In genomic region chr2:140200307-140200706, GRCh38 we compare ENCODE assay signal across 32 cellular contexts.
"Had no signal": no experiment of that assay in that cellular context is flagged by ENCODE, and none has a peak within 500 bp of the region (broad histone marks: within the 10 kb centered on the region; RNA-seq: fewer than 3 reads in every experiment).

No MANE protein-coding gene starts in this region.

- H3K27ac ChIP-seq: ascending aorta, breast epithelium, cardiac muscle cell, coronary artery, dorsolateral prefrontal cortex, gastrocnemius medialis, heart left ventricle had no signal

- H3K9me3 ChIP-seq: ascending aorta, breast epithelium, gastrocnemius medialis had no signal

- H3K27me3 ChIP-seq: ascending aorta, breast epithelium, cardiac muscle cell, dorsolateral prefrontal cortex, gastrocnemius medialis, heart left ventricle had no signal

- ATAC-seq: activated CD4-positive, alpha-beta T cell treated with anti-CD3 and anti-CD28 coated beads for 36 hours; activated CD8-positive, alpha-beta memory T cell treated with anti-CD3 and anti-CD28 coated beads, Interleukin-2, amount 10 ng/mL, durations not matched to agents 7 days and 5 days; activated CD8-positive, alpha-beta T cell treated with anti-CD3 and anti-CD28 coated beads, Interleukin-2, amount 10 ng/mL, durations not matched to agents 7 days and 5 days; activated naive CD4-positive, alpha-beta T cell treated with anti-CD3 and anti-CD28 coated beads, Interleukin-2, amount 50 U/mL, for 72 hours; esophagus mucosa; gastrocnemius medialis; heart left ventricle had no signal

- H3K27ac Mint-ChIP-seq: activated CD4-positive, alpha-beta memory T cell treated with anti-CD3 and anti-CD28 coated beads for 36 hours; activated CD4-positive, alpha-beta T cell treated with anti-CD3 and anti-CD28 coated beads for 36 hours; activated CD4-positive, alpha-beta T cell treated with anti-CD3 and anti-CD28 coated beads, Interleukin-2, amount 10 ng/mL, durations not matched to agents 24 days and 14 days; activated CD8-positive, alpha-beta memory T cell treated with anti-CD3 and anti-CD28 coated beads, Interleukin-2, amount 10 ng/mL, durations not matched to agents 7 days and 5 days; activated CD8-positive, alpha-beta T cell treated with anti-CD3 and anti-CD28 coated beads, Interleukin-2, amount 10 ng/mL, durations not matched to agents 7 days and 5 days; activated naive CD4-positive, alpha-beta T cell treated with anti-CD3 and anti-CD28 coated beads, Interleukin-2, amount 10 ng/mL, durations not matched to agents 7 days and 5 days; activated naive CD4-positive, alpha-beta T cell treated with anti-CD3 and anti-CD28 coated beads, Interleukin-2, amount 50 U/mL, for 72 hours; activated naive CD8-positive, alpha-beta T cell treated with anti-CD3 and anti-CD28 coated beads, Interleukin-2, amount 10 ng/mL, durations not matched to agents 7 days and 5 days; activated T-helper 1 cell treated with anti-CD3 and anti-CD28 coated beads, Interleukin-12 subunit alpha, Interleukin-12 subunit beta, Interleukin-2, Interleukin-4 antibody, amounts not matched to agents 30 ng/mL and 10 ng/mL and 1 ng/mL, durations not matched to agents 14 hours and 24 hours and 36 hours; brain; dendritic cell treated with granulocyte-macrophage colony-stimulating factor and Interleukin-4, amounts not matched to agents 40 ng/mL and 50 ng/mL, for 4 days; endodermal cell had no signal

- DNase-seq: activated CD4-positive, alpha-beta memory T cell treated with anti-CD3 and anti-CD28 coated beads for 36 hours; activated CD4-positive, alpha-beta T cell treated with anti-CD3 and anti-CD28 coated beads for 36 hours; activated CD4-positive, alpha-beta T cell treated with anti-CD3 and anti-CD28 coated beads, Interleukin-2, amount 10 ng/mL, durations not matched to agents 24 days and 14 days; activated CD4-positive, CD25-positive, alpha-beta regulatory T cell; activated CD4-positive, CD25-positive, alpha-beta regulatory T cell treated with anti-CD3 and anti-CD28 coated beads, Interleukin-2, amount 50 U/mL, for 72 hours; activated CD8-positive, alpha-beta memory T cell treated with anti-CD3 and anti-CD28 coated beads, Interleukin-2, amount 10 ng/mL, durations not matched to agents 7 days and 5 days; activated CD8-positive, alpha-beta memory T cell treated with anti-CD3 and anti-CD28 coated beads, Interleukin-2, amount 50 U/mL, for 4 hours; activated CD8-positive, alpha-beta T cell treated with anti-CD3 and anti-CD28 coated beads, Interleukin-2, amount 10 ng/mL, durations not matched to agents 7 days and 5 days; activated gamma-delta T cell; activated naive CD4-positive, alpha-beta T cell; activated naive CD4-positive, alpha-beta T cell treated with anti-CD3 and anti-CD28 coated beads, Interleukin-2, amount 10 ng/mL, durations not matched to agents 7 days and 5 days; activated naive CD8-positive, alpha-beta T cell treated with anti-CD3 and anti-CD28 coated beads, Interleukin-2, amount 10 ng/mL, durations not matched to agents 7 days and 5 days; activated T-cell treated with anti-CD3 and anti-CD28 coated beads, Interleukin-2, amount 50 U/mL, for 1 hour; activated T-cell treated with anti-CD3 and anti-CD28 coated beads, Interleukin-2, amount 50 U/mL, for 48 hours; central memory CD4-positive, alpha-beta T cell; dorsolateral prefrontal cortex; effector memory CD4-positive, alpha-beta T cell; endodermal cell; foreskin fibroblast; gastrocnemius medialis; glutamatergic neuron; heart left ventricle; hypothalamus had no signal

- H3K4me1 Mint-ChIP-seq: activated CD4-positive, alpha-beta T cell treated with anti-CD3 and anti-CD28 coated beads for 36 hours; activated CD4-positive, alpha-beta T cell treated with anti-CD3 and anti-CD28 coated beads, Interleukin-2, amount 10 ng/mL, durations not matched to agents 24 days and 14 days; activated CD8-positive, alpha-beta memory T cell treated with anti-CD3 and anti-CD28 coated beads, Interleukin-2, amount 10 ng/mL, durations not matched to agents 7 days and 5 days; activated naive CD4-positive, alpha-beta T cell treated with anti-CD3 and anti-CD28 coated beads, Interleukin-2, amount 10 ng/mL, durations not matched to agents 7 days and 5 days; activated naive CD8-positive, alpha-beta T cell treated with anti-CD3 and anti-CD28 coated beads, Interleukin-2, amount 10 ng/mL, durations not matched to agents 7 days and 5 days; brain; endodermal cell had no signal

- H3K36me3 Mint-ChIP-seq: activated CD4-positive, alpha-beta memory T cell treated with anti-CD3 and anti-CD28 coated beads for 36 hours; activated CD8-positive, alpha-beta memory T cell treated with anti-CD3 and anti-CD28 coated beads, Interleukin-2, amount 10 ng/mL, durations not matched to agents 7 days and 5 days; activated naive CD4-positive, alpha-beta T cell treated with anti-CD3 and anti-CD28 coated beads, Interleukin-2, amount 10 ng/mL, durations not matched to agents 7 days and 5 days; activated naive CD4-positive, alpha-beta T cell treated with anti-CD3 and anti-CD28 coated beads, Interleukin-2, amount 50 U/mL, for 72 hours; activated naive CD8-positive, alpha-beta T cell treated with anti-CD3 and anti-CD28 coated beads, Interleukin-2, amount 10 ng/mL, durations not matched to agents 7 days and 5 days; brain had no signal

- H3K4me3 ChIP-seq: ascending aorta, breast epithelium, cardiac muscle cell, coronary artery, dorsolateral prefrontal cortex, gastrocnemius medialis, heart left ventricle had no signal

- H3K4me1 ChIP-seq: ascending aorta, breast epithelium, gastrocnemius medialis, heart left ventricle had no signal

- H3K4me3 Mint-ChIP-seq: activated CD4-positive, alpha-beta memory T cell treated with anti-CD3 and anti-CD28 coated beads for 36 hours; activated CD4-positive, alpha-beta T cell treated with anti-CD3 and anti-CD28 coated beads for 36 hours; activated CD4-positive, alpha-beta T cell treated with anti-CD3 and anti-CD28 coated beads, Interleukin-2, amount 10 ng/mL, durations not matched to agents 24 days and 14 days; activated CD8-positive, alpha-beta memory T cell treated with anti-CD3 and anti-CD28 coated beads, Interleukin-2, amount 10 ng/mL, durations not matched to agents 7 days and 5 days; activated CD8-positive, alpha-beta T cell treated with anti-CD3 and anti-CD28 coated beads, Interleukin-2, amount 10 ng/mL, durations not matched to agents 7 days and 5 days; activated naive CD4-positive, alpha-beta T cell treated with anti-CD3 and anti-CD28 coated beads, Interleukin-2, amount 10 ng/mL, durations not matched to agents 7 days and 5 days; activated naive CD8-positive, alpha-beta T cell treated with anti-CD3 and anti-CD28 coated beads, Interleukin-2, amount 10 ng/mL, durations not matched to agents 7 days and 5 days; activated T-helper 1 cell treated with anti-CD3 and anti-CD28 coated beads, Interleukin-12 subunit alpha, Interleukin-12 subunit beta, Interleukin-2, Interleukin-4 antibody, amounts not matched to agents 30 ng/mL and 10 ng/mL and 1 ng/mL, durations not matched to agents 14 hours and 24 hours and 36 hours; brain; dendritic cell treated with granulocyte-macrophage colony-stimulating factor and Interleukin-4, amounts not matched to agents 40 ng/mL and 50 ng/mL, for 4 days; endodermal cell had no signal

- H3K27me3 Mint-ChIP-seq: activated CD4-positive, alpha-beta memory T cell treated with anti-CD3 and anti-CD28 coated beads for 36 hours; activated CD4-positive, alpha-beta T cell treated with anti-CD3 and anti-CD28 coated beads for 36 hours; activated CD4-positive, alpha-beta T cell treated with anti-CD3 and anti-CD28 coated beads, Interleukin-2, amount 10 ng/mL, durations not matched to agents 24 days and 14 days; activated CD8-positive, alpha-beta memory T cell treated with anti-CD3 and anti-CD28 coated beads, Interleukin-2, amount 10 ng/mL, durations not matched to agents 7 days and 5 days; activated naive CD4-positive, alpha-beta T cell treated with anti-CD3 and anti-CD28 coated beads, Interleukin-2, amount 10 ng/mL, durations not matched to agents 7 days and 5 days; activated naive CD8-positive, alpha-beta T cell treated with anti-CD3 and anti-CD28 coated beads, Interleukin-2, amount 10 ng/mL, durations not matched to agents 7 days and 5 days; dendritic cell treated with granulocyte-macrophage colony-stimulating factor and Interleukin-4, amounts not matched to agents 40 ng/mL and 50 ng/mL, for 4 days had no signal

- H3K36me3 ChIP-seq: ascending aorta, breast epithelium, cardiac muscle cell, gastrocnemius medialis, heart left ventricle had no signal

- H3K9me3 Mint-ChIP-seq: activated naive CD8-positive, alpha-beta T cell treated with anti-CD3 and anti-CD28 coated beads, Interleukin-2, amount 10 ng/mL, durations not matched to agents 7 days and 5 days; endodermal cell had no signal
